ENCODE assay signal across 13 cellular contexts in the genomic region with DNA sequence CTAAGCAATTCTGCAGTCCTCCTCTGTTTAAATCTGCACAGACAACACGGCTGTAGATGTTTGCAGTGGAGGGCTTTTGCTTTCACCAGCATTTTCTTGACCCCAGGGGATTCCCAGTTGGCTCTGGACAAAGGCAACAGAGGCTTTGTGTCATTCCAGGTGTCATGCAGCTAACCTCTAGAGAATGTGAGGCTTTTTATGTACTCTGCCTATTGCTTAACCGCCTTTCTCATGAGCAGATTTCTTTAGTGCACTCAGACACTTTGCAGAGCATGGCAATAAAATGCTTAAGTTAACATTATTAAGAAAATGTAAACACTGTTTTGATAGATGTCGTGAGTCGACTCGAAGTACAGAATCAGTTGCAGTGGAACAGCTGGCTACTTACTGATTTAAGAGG.
DNase-seq lines count a peak whose midpoint lies in the region; ATAC-seq, FAIRE-seq and TF ChIP-seq lines count a peak whose summit lies in the region.
"Had no signal": no experiment of that assay in that cellular context is flagged by ENCODE, and none has a peak within 500 bp of the region (broad histone marks: within the 10 kb centered on the region; RNA-seq: fewer than 3 reads in every experiment).

No MANE protein-coding gene starts in this region.

- H3K9me3 ChIP-seq in WERI-Rb-1 (ENCODE audit: severe bottlenecking) = peaks cover 5% of the 10 kb centered on the region
- H3K9me3 ChIP-seq: ascending aorta had no signal

- TF ChIP-seq POLR2A in GM12891 (IDR thresholded peaks at IDR 0.05; ENCODE audit: low read depth, low read length) = no peak

- peak overlapping the region; percentile 9; the same call in 1 of the 2 replicates for H3K4me3 ChIP-seq in WERI-Rb-1 (ENCODE audit: low read depth, low read length)
- H3K4me3 ChIP-seq: ascending aorta had no signal

- H3K4me1 Mint-ChIP-seq in nephron progenitor cell = peaks cover 14% of the 10 kb centered on the region
- H3K4me1 Mint-ChIP-seq in activated T-cell treated with anti-CD3 and anti-CD28 coated beads, Interleukin-2, amount 50 U/mL, for 4 hours (ENCODE audit: low read depth) = no peaks in the 10 kb centered on the region

- H3K27ac ChIP-seq in WERI-Rb-1 = no peak overlapping the region
- H3K27ac ChIP-seq: ascending aorta, C4-2B had no signal

- FAIRE-seq in GM12891 (lab: Jason Lieb, UNC) (no peak), frontal cortex (lab: Jason Lieb, UNC) (no peak)

- no peak overlapping the region for H3K4me3 Mint-ChIP-seq in nephron progenitor cell
- H3K4me3 Mint-ChIP-seq in activated T-cell treated with anti-CD3 and anti-CD28 coated beads, Interleukin-2, amount 50 U/mL, for 4 hours = no peak overlapping the region

- peaks cover 3% of the 10 kb centered on the region for H3K27me3 Mint-ChIP-seq in nephron progenitor cell (ENCODE audit: low read depth, poor library complexity)
- no peaks in the 10 kb centered on the region for H3K27me3 Mint-ChIP-seq in activated T-cell treated with anti-CD3 and anti-CD28 coated beads, Interleukin-2, amount 50 U/mL, for 4 hours (ENCODE audit: low read depth)

- TF ChIP-seq CTCF in WERI-Rb-1 (IDR thresholded peaks at IDR 0.05; ENCODE audit: low read depth, low read length) = no peak
- TF ChIP-seq CTCF in nephron progenitor cell (IDR thresholded peaks at IDR 0.05) = no peak

- H3K9me3 Mint-ChIP-seq in nephron progenitor cell = peaks cover 22% of the 10 kb centered on the region
- H3K9me3 Mint-ChIP-seq in activated T-cell treated with anti-CD3 and anti-CD28 coated beads, Interleukin-2, amount 50 U/mL, for 4 hours = peaks cover 9% of the 10 kb centered on the region

- H3K36me3 ChIP-seq in WERI-Rb-1 = no peaks in the 10 kb centered on the region
- H3K36me3 ChIP-seq: ascending aorta had no signal

- H3K36me3 Mint-ChIP-seq in nephron progenitor cell (ENCODE audit: low read depth) = peaks cover 6% of the 10 kb centered on the region
- H3K36me3 Mint-ChIP-seq in activated T-cell treated with anti-CD3 and anti-CD28 coated beads, Interleukin-2, amount 50 U/mL, for 4 hours (ENCODE audit: insufficient read depth) = no peaks in the 10 kb centered on the region

- no peaks in the 10 kb centered on the region for H3K27me3 ChIP-seq in WERI-Rb-1 (ENCODE audit: insufficient read depth, low read depth, severe bottlenecking)
- H3K27me3 ChIP-seq: ascending aorta had no signal

- no peak overlapping the region for H3K27ac Mint-ChIP-seq in nephron progenitor cell

- DNase-seq in ELF-1 (ENCODE audit: low read depth, low spot score) = peak; percentile 87
- peak; percentile 67 to 84 for DNase-seq in NCI-H187 (lab: John Stamatoyannopoulos, UW)
- no peak for DNase-seq in WERI-Rb-1
- peak; percentile 18 for DNase-seq in nephron progenitor cell
- DNase-seq in activated T-cell treated with anti-CD3 and anti-CD28 coated beads, Interleukin-2, amount 50 U/mL, for 4 hours = no peak
- no peak for DNase-seq in GM12891 (ENCODE audit: insufficient read length, low spot score)
- no peak for DNase-seq in frontal cortex (ENCODE audit: low spot score in 2 of 2)
- DNase-seq: hippocampal formation, midbrain had no signal

- ATAC-seq in GM18861 (IDR thresholded peaks at IDR 0.05; ENCODE audit: unreplicated experiment) = no peak
- no peak for ATAC-seq in activated T-cell treated with anti-CD3 and anti-CD28 coated beads, Interleukin-2, amount 50 U/mL, for 4 hours
- ATAC-seq: HCT116 had no signal

TF ChIP-seq in GM12891, 5 proteins besides CTCF, POLR2A, EP300 and RAD21:
- TF ChIP-seq PAX5 (IDR thresholded peaks at IDR 0.05; ENCODE audit: insufficient read depth, low read length, severe bottlenecking) (no peak), POU2F2 (IDR thresholded peaks at IDR 0.05; ENCODE audit: low read depth, low read length) (no peak), POLR2AphosphoS5 (IDR thresholded peaks at IDR 0.05; ENCODE audit: low read depth, low read length) (no peak), SPI1 (IDR thresholded peaks at IDR 0.05; ENCODE audit: low read depth, low read length) (no peak), TAF1 (IDR thresholded peaks at IDR 0.05; ENCODE audit: low read depth, low read length) (no peak)

Comparison
In these comparisons a context has a peak if more than half of its experiments do, and no peak if none do; other contexts are left out.
1. DNase-seq: peak in ELF-1 (single experiment), NCI-H187 (2 of 2) and nephron progenitor cell (single experiment); none in WERI-Rb-1 (single experiment), activated T-cell treated with anti-CD3 and anti-CD28 coated beads, Interleukin-2, amount 50 U/mL, for 4 hours (single experiment), GM12891 (single experiment) and frontal cortex (0 of 2).